12 cellular contexts compared by ENCODE assay signal in the genomic region with DNA sequence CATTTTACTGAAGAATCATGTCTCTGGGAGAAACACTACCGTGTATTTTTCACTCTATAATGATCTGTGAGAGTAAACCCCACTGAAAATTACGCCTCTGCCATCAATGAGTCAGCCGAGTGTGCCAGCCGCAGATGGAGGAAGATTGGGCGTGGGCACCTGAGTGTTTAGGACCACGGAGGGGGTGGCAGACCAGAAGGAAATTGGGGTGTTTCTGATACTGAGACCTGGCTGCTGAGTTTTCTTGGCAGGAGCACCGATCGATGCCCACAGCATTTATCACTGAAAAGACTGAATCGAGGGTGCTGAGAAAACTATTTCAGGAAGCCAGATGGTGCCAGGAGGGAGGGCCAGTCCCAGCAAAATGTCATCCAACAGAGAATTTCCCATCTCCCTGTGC.
A peak's percentile ranks its signal among the peaks of the same experiment; 100 is the strongest.
DNase-seq lines count a peak whose midpoint lies in the region; ATAC-seq and TF ChIP-seq lines count a peak whose summit lies in the region.
"Had no signal": no experiment of that assay in that cellular context is flagged by ENCODE, and none has a peak within 500 bp of the region (broad histone marks: within the 10 kb centered on the region; RNA-seq: fewer than 3 reads in every experiment).

No MANE protein-coding gene starts in this region.

- POLR2A ChIA-PET in activated CD8-positive, alpha-beta T cell treated with anti-CD3 and anti-CD28 coated beads for 36 hours (lab: Charles Lee): no interaction called here

- peak; percentile 6 for DNase-seq in G401 (ENCODE audit: low spot score)
- DNase-seq in middle frontal gyrus (ENCODE audit: extremely low spot score, low spot score): peak; percentile 63
- DNase-seq in superior temporal gyrus (ENCODE audit: extremely low spot score): peak; percentile 54
- DNase-seq in activated CD8-positive, alpha-beta T cell treated with anti-CD3 and anti-CD28 coated beads for 36 hours: no peak
- DNase-seq: BE2C; CD4-positive, alpha-beta memory T cell; DMS79; HFFc6; IMR-90 had no signal

- TF ChIP-seq CTCF in brain (conservative IDR thresholded peaks at IDR 0.05): no peak
- no peak for TF ChIP-seq CTCF in activated CD8-positive, alpha-beta T cell treated with anti-CD3 and anti-CD28 coated beads for 36 hours (IDR thresholded peaks at IDR 0.05)

- H3K9me3 Mint-ChIP-seq in brain: no peaks in the 10 kb centered on the region
- no peaks in the 10 kb centered on the region for H3K9me3 Mint-ChIP-seq in activated CD8-positive, alpha-beta T cell treated with anti-CD3 and anti-CD28 coated beads for 36 hours

- H3K27ac Mint-ChIP-seq in brain: peak overlapping the region in 3 of 5 experiments; percentile 61 to 80 (median 76)
- no peak overlapping the region for H3K27ac Mint-ChIP-seq in activated CD8-positive, alpha-beta T cell treated with anti-CD3 and anti-CD28 coated beads for 36 hours
- H3K27ac Mint-ChIP-seq: HFFc6 had no signal

- H3K4me3 Mint-ChIP-seq in brain: peak overlapping the region in 1 of 5 experiments; percentile 30
- no peak overlapping the region for H3K4me3 Mint-ChIP-seq in activated CD8-positive, alpha-beta T cell treated with anti-CD3 and anti-CD28 coated beads for 36 hours
- H3K4me3 Mint-ChIP-seq: CD4-positive, alpha-beta memory T cell; HFFc6 had no signal

- ATAC-seq in GM21576 (IDR thresholded peaks at IDR 0.05; ENCODE audit: unreplicated experiment) (no peak), HG02623 (IDR thresholded peaks at IDR 0.05; ENCODE audit: unreplicated experiment) (no peak)
- ATAC-seq in activated CD8-positive, alpha-beta T cell treated with anti-CD3 and anti-CD28 coated beads for 36 hours: no peak

- CTCF ChIA-PET in activated CD8-positive, alpha-beta T cell treated with anti-CD3 and anti-CD28 coated beads for 36 hours (lab: Charles Lee): no interaction called here

- in situ Hi-C loops in G401 (cut with HindIII; ENCODE audit: low sequenced_read_pairs): no loop called here

- intact Hi-C loops in activated CD8-positive, alpha-beta T cell treated with anti-CD3 and anti-CD28 coated beads for 36 hours (cut with micrococcal nuclease): no loop called here

- no peaks in the 10 kb centered on the region for H3K36me3 Mint-ChIP-seq in brain
- H3K36me3 Mint-ChIP-seq in activated CD8-positive, alpha-beta T cell treated with anti-CD3 and anti-CD28 coated beads for 36 hours (ENCODE audit: low read depth): peaks cover 4% of the 10 kb centered on the region
- H3K36me3 Mint-ChIP-seq: CD4-positive, alpha-beta memory T cell had no signal

- H3K27me3 Mint-ChIP-seq in brain: peaks cover 6% of the 10 kb centered on the region
- H3K27me3 Mint-ChIP-seq in activated CD8-positive, alpha-beta T cell treated with anti-CD3 and anti-CD28 coated beads for 36 hours: no peaks in the 10 kb centered on the region
- H3K27me3 Mint-ChIP-seq: CD4-positive, alpha-beta memory T cell had no signal

- H3K4me1 Mint-ChIP-seq in brain: peaks cover 19% of the 10 kb centered on the region
- no peaks in the 10 kb centered on the region for H3K4me1 Mint-ChIP-seq in activated CD8-positive, alpha-beta T cell treated with anti-CD3 and anti-CD28 coated beads for 36 hours (ENCODE audit: low read depth)
- H3K4me1 Mint-ChIP-seq: CD4-positive, alpha-beta memory T cell had no signal
